Comparison of ENCODE assay signal across 19 cellular contexts in genomic region chr7:25349283-25349682, GRCh38.
DNase-seq lines count a peak whose midpoint lies in the region; ATAC-seq and TF ChIP-seq lines count a peak whose summit lies in the region.
"Had no signal": no experiment of that assay in that cellular context is flagged by ENCODE, and none has a peak within 500 bp of the region (broad histone marks: within the 10 kb centered on the region; RNA-seq: fewer than 3 reads in every experiment).

No MANE protein-coding gene starts in this region.

- TF ChIP-seq POLR2A in esophagus muscularis mucosa (IDR thresholded peaks at IDR 0.05; ENCODE audit: low read depth): no peak

- H3K9me3 ChIP-seq in hepatocyte (ENCODE audit: low read depth) (no peaks in the 10 kb centered on the region), mucosa of descending colon (no peaks in the 10 kb centered on the region), esophagus muscularis mucosa (no peaks in the 10 kb centered on the region)
- H3K9me3 ChIP-seq: BLaER1, Caco-2 had no signal

- H3K4me2 ChIP-seq in hepatocyte: no peak overlapping the region
- H3K4me2 ChIP-seq: BLaER1 had no signal

- no peaks in the 10 kb centered on the region for H3K9me2 ChIP-seq in hepatocyte (replicated peaks; ENCODE audit: insufficient read depth)

- TF ChIP-seq CTCF in hepatocyte (IDR thresholded peaks at IDR 0.05; ENCODE audit: poor library complexity): no peak
- TF ChIP-seq CTCF in mucosa of descending colon (IDR thresholded peaks at IDR 0.05): no peak
- no peak for TF ChIP-seq CTCF in esophagus muscularis mucosa (IDR thresholded peaks at IDR 0.05)

- 30% methylated on average over 3 of the region's 3 CpGs for WGBS in hepatocyte (ENCODE audit: low lambda C conversion rate, missing lambda C conversion rate)
- 80% methylated on average over 3 of the region's 3 CpGs for WGBS in esophagus muscularis mucosa

- no peak overlapping the region for H3K4me3 ChIP-seq in hepatocyte
- no peak overlapping the region for H3K4me3 ChIP-seq in mucosa of descending colon
- no peak overlapping the region for H3K4me3 ChIP-seq in esophagus muscularis mucosa
- H3K4me3 ChIP-seq: BLaER1, GM23248 had no signal

- peaks cover 9% of the 10 kb centered on the region for H3K4me1 ChIP-seq in hepatocyte (ENCODE audit: insufficient read depth)
- peaks cover 8% of the 10 kb centered on the region for H3K4me1 ChIP-seq in mucosa of descending colon (ENCODE audit: low read depth)
- H3K4me1 ChIP-seq in esophagus muscularis mucosa: no peaks in the 10 kb centered on the region

- H2AFZ ChIP-seq in hepatocyte: no peak overlapping the region
- H2AFZ ChIP-seq: GM23248 had no signal

- intact Hi-C loops in mucosa of descending colon (cut with DNase I, micrococcal nuclease): no loop called here
- intact Hi-C loops in esophagus muscularis mucosa (cut with DNase I): no loop called here
- intact Hi-C loops in left cardiac atrium (cut with DNase I): no loop called here

- H3K27me3 ChIP-seq in hepatocyte (no peaks in the 10 kb centered on the region), esophagus muscularis mucosa (no peaks in the 10 kb centered on the region)
- H3K27me3 ChIP-seq: BLaER1 had no signal

- no peaks in the 10 kb centered on the region for H3K79me2 ChIP-seq in hepatocyte

- H3K36me3 ChIP-seq in hepatocyte (replicated peaks; ENCODE audit: insufficient read depth, low read depth): no peaks in the 10 kb centered on the region
- H3K36me3 ChIP-seq in mucosa of descending colon (ENCODE audit: low read depth): no peaks in the 10 kb centered on the region
- no peaks in the 10 kb centered on the region for H3K36me3 ChIP-seq in esophagus muscularis mucosa
- H3K36me3 ChIP-seq: BLaER1 had no signal

- H3K27ac ChIP-seq in hepatocyte: peak overlapping the region; percentile 9
- H3K27ac ChIP-seq in esophagus muscularis mucosa (replicated peaks in 1 of 4): no peak overlapping the region
- H3K27ac ChIP-seq: 22Rv1, BLaER1, C4-2B, GM23248 had no signal

- H4K20me1 ChIP-seq in hepatocyte (ENCODE audit: insufficient read depth, poor library complexity, severe bottlenecking): no peaks in the 10 kb centered on the region
- H4K20me1 ChIP-seq: BLaER1 had no signal

- TF ChIP-seq EP300 in esophagus muscularis mucosa (IDR thresholded peaks at IDR 0.05): no peak

- ATAC-seq in mucosa of descending colon (peak; percentile 89), left cardiac atrium (no peak)
- ATAC-seq: CD8-positive, alpha-beta T cell had no signal

- DNase-seq in DMS153 (lab: John Stamatoyannopoulos, UW) (peak; percentile 28), DMS153 treated with DMSO at 0.1 percent for 48 hours (lab: John Stamatoyannopoulos, UW; ENCODE audit: unreplicated experiment) (no peak), hepatocyte (ENCODE audit: low spot score) (no peak), mucosa of descending colon (peak in 1 of 3 donors; percentile 15), hepatic stellate cell (ENCODE audit: low spot score) (no peak), esophagus muscularis mucosa (ENCODE audit: extremely low spot score) (no peak), left cardiac atrium (no peak)
- no peak for DNase-seq in activated CD8-positive, alpha-beta memory T cell treated with anti-CD3 and anti-CD28 coated beads for 24 hours
- DNase-seq: Caco-2; CD4-positive, CD25-positive, alpha-beta regulatory T cell; CD8-positive, alpha-beta T cell; DMS53; DMS79 treated with DMSO at 0.1 percent for 48 hours; GM23248; H7; HCEC 1CT had no signal
